In the genomic region with DNA sequence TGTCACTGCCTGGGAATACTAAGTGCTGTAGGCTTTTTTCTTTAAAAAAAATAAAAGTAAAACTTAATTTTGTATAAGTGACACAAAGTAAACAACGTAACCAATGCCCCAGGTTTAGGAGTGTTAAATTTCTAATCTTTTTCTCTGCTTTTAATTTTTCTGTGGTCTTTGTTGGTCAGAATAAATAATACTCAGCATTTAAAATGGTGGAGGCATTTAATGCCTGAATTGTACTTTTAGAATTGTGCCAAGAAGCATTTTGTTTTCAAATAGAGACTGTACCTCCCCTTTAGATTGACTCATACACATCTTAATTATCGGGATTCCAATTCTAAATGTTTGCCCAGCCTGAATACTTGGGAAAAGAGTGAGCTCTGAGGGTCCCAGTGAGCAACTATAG, we compare ENCODE assay signal across 8 cellular contexts. TPM values are rescaled to one million over a fixed set of nuclear protein-coding genes. Genes with fewer than 3 reads are reported as not detected.
DNase-seq lines count a peak whose midpoint lies in the region; ATAC-seq and TF ChIP-seq lines count a peak whose summit lies in the region.
"Had no signal": no experiment of that assay in that cellular context is flagged by ENCODE, and none has a peak within 500 bp of the region (broad histone marks: within the 10 kb centered on the region; RNA-seq: fewer than 3 reads in every experiment).

No MANE protein-coding gene starts in this region.

- H3K4me3 ChIP-seq in HCT116 (replicated peaks in 1 of 2; ENCODE audit: low read depth in 1 of 2, low read length in 2 of 2) (peak overlapping the region; percentile 80 to 87; a peak in 3 of 4 replicates), SU-DHL-6 (ENCODE audit: insufficient read depth, low read length, poor library complexity, severe bottlenecking) (peak overlapping the region; percentile 98), fibroblast of the aortic adventitia (ENCODE audit: low read depth, low read length) (peak overlapping the region; percentile 97), gastrocnemius medialis (peak overlapping the region in 2 of 4 donors; percentile 86 to 90)

- H3K27ac ChIP-seq in HCT116 (ENCODE audit: low read depth, low read length) (no peak overlapping the region), SU-DHL-6 (ENCODE audit: low read depth, low read length) (peak overlapping the region; percentile 87), gastrocnemius medialis (peak overlapping the region; percentile 91 to 99 (median 96))

- no peaks in the 10 kb centered on the region for H3K9me2 ChIP-seq in HCT116 (ENCODE audit: insufficient read depth)
- no peaks in the 10 kb centered on the region for H3K9me2 ChIP-seq in SU-DHL-6 (replicated peaks; ENCODE audit: insufficient read depth, low read length)

- TF ChIP-seq POLR2A in HCT116 (IDR thresholded peaks at IDR 0.05; ENCODE audit: borderline replicate concordance, extremely low read depth, insufficient read depth, insufficient read length) (no peak), gastrocnemius medialis (IDR thresholded peaks at IDR 0.05) (no peak)

- no peak for TF ChIP-seq CTCF in HCT116 (IDR thresholded peaks at IDR 0.05 in 2 of 3, conservative IDR thresholded peaks at IDR 0.05 in 1 of 3; ENCODE audit: borderline replicate concordance in 1 of 3, insufficient read depth in 1 of 3, low read depth in 2 of 3, low read length in 2 of 3)
- TF ChIP-seq CTCF in SU-DHL-6 (IDR thresholded peaks at IDR 0.05; ENCODE audit: insufficient read depth, low read length, poor library complexity, severe bottlenecking): no peak
- TF ChIP-seq CTCF in fibroblast of the aortic adventitia (IDR thresholded peaks at IDR 0.05; ENCODE audit: insufficient read depth, low read length): no peak
- TF ChIP-seq CTCF in gastrocnemius medialis (IDR thresholded peaks at IDR 0.05 in 4 of 5, conservative IDR thresholded peaks at IDR 0.05 in 1 of 5): no peak

- H3K4me1 ChIP-seq in HCT116 (ENCODE audit: control insufficient read depth in 1 of 2, insufficient read depth in 2 of 2, low read length in 2 of 2) (peaks cover 10 to 13% of the 10 kb centered on the region in 2 experiments; a peak in 3 of 4 replicates), gastrocnemius medialis (peaks cover 21 to 39% of the 10 kb centered on the region in 2 donors)

- RAD21 ChIA-PET in HCT116 (lab: Charles Lee; ENCODE audit: low non-redundant PET in 1 of 2, low total read pairs in 2 of 2, uncharacterized antibody in 2 of 2, unreplicated experiment in 2 of 2): no interaction called here

- H3K27me3 ChIP-seq in HCT116 (ENCODE audit: insufficient read depth, low read length) (no peaks in the 10 kb centered on the region), SU-DHL-6 (ENCODE audit: low read length) (no peaks in the 10 kb centered on the region), gastrocnemius medialis (no peaks in the 10 kb centered on the region)
- H3K27me3 ChIP-seq: adrenal gland had no signal

- no peaks in the 10 kb centered on the region for H4K20me1 ChIP-seq in HCT116 (ENCODE audit: insufficient read depth)
- H4K20me1 ChIP-seq in SU-DHL-6 (ENCODE audit: low read depth, low read length): 0 out of 2 replicates have a peak, but pooled peaks cover 4% of the 10 kb centered on the region

- H3K79me2 ChIP-seq in HCT116 (ENCODE audit: insufficient read depth, low read length): peaks cover 46% of the 10 kb centered on the region
- H3K79me2 ChIP-seq in SU-DHL-6 (ENCODE audit: insufficient read depth, low read length): peaks cover 62% of the 10 kb centered on the region

- H3K4me2 ChIP-seq in HCT116 (ENCODE audit: low read length) (peak overlapping the region; percentile 98), SU-DHL-6 (ENCODE audit: low read depth, low read length, poor library complexity, severe bottlenecking) (peak overlapping the region; percentile 86)

- in situ Hi-C loops in gastrocnemius medialis (cut with MboI; ENCODE audit: low sequenced_read_pairs in 4 of 4): no loop called here

- CTCF ChIA-PET in HCT116 (lab: Charles Lee): no interaction called here

- peak overlapping the region; percentile 78; the same call in 1 of the 2 replicates for H3K9ac ChIP-seq in HCT116 (ENCODE audit: low read length)
- peak overlapping the region; percentile 91 for H3K9ac ChIP-seq in SU-DHL-6 (ENCODE audit: low read length)

- intact Hi-C loops in HCT116 (cut with micrococcal nuclease): no loop called here
- intact Hi-C loops in gastrocnemius medialis (cut with DNase I; ENCODE audit: low total_unique reads): no loop called here

- TF ChIP-seq RAD21 in HCT116 (IDR thresholded peaks at IDR 0.05; ENCODE audit: low read depth): no peak

- no peak for ATAC-seq in HCT116
- ATAC-seq in gastrocnemius medialis: no peak

- BruUV-seq in HCT116 (replicated peaks; lab: Mats Ljungman, UMichigan): no TSS peak

- POLR2A ChIA-PET in HCT116 (lab: Charles Lee): no interaction called here

- H3K36me3 ChIP-seq in HCT116 (ENCODE audit: control insufficient read depth in 1 of 2, insufficient read depth in 2 of 2, low read length in 2 of 2): no peaks in the 10 kb centered on the region
- 0 out of 2 replicates have a peak, but pooled peaks cover 4% of the 10 kb centered on the region for H3K36me3 ChIP-seq in SU-DHL-6 (ENCODE audit: low read length)
- no peaks in the 10 kb centered on the region for H3K36me3 ChIP-seq in gastrocnemius medialis
- H3K36me3 ChIP-seq: adrenal gland had no signal

- H3F3A ChIP-seq in SU-DHL-6 (ENCODE audit: insufficient read depth): peaks cover 37% of the 10 kb centered on the region

- H3K9me3 ChIP-seq in HCT116 (ENCODE audit: control insufficient read depth in 1 of 2, insufficient read depth in 1 of 2, low read depth in 1 of 2, low read length in 2 of 2): no peaks in the 10 kb centered on the region
- H3K9me3 ChIP-seq in SU-DHL-6 (ENCODE audit: insufficient read depth, low read length): no peaks in the 10 kb centered on the region
- H3K9me3 ChIP-seq in gastrocnemius medialis: no peaks in the 10 kb centered on the region
- H3K9me3 ChIP-seq: adrenal gland had no signal

- H2AFZ ChIP-seq in HCT116 (ENCODE audit: low read depth, low read length, poor library complexity, severe bottlenecking): no peak overlapping the region
- H2AFZ ChIP-seq in SU-DHL-6 (ENCODE audit: low read depth, low read length, severe bottlenecking): no peak overlapping the region

- no peak for DNase-seq in HCT116 (ENCODE audit: low read depth, low spot score)
- DNase-seq in fibroblast of the aortic adventitia (ENCODE audit: low read depth): no peak
- DNase-seq in gastrocnemius medialis: no peak
- DNase-seq in NCI-H526 treated with DMSO at 0.1 percent for 48 hours (lab: John Stamatoyannopoulos, UW): no peak
- no peak for DNase-seq in NK-92 treated with Interleukin-12 subunit alpha and Interleukin-12 subunit beta, amount 100 ng/mL, for 24 hours (lab: John Stamatoyannopoulos, UW)
- DNase-seq in ecto neural progenitor cell (ENCODE audit: low spot score): no peak
- DNase-seq: adrenal gland had no signal

TF ChIP-seq in HCT116, 20 proteins besides CTCF, POLR2A, EP300 and RAD21:
- TF ChIP-seq EZH2phosphoT487 (IDR thresholded peaks at IDR 0.05; ENCODE audit: borderline replicate concordance): no peak
- TF ChIP-seq, protein P1, sequence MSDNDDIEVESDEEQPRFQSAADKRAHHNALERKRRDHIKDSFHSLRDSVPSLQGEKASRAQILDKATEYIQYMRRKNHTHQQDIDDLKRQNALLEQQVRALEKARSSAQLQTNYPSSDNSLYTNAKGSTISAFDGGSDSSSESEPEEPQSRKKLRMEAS (IDR thresholded peaks at IDR 0.05): no peak
- TF ChIP-seq CEBPB (IDR thresholded peaks at IDR 0.05; ENCODE audit: low read depth): no peak
- TF ChIP-seq, protein P2, sequence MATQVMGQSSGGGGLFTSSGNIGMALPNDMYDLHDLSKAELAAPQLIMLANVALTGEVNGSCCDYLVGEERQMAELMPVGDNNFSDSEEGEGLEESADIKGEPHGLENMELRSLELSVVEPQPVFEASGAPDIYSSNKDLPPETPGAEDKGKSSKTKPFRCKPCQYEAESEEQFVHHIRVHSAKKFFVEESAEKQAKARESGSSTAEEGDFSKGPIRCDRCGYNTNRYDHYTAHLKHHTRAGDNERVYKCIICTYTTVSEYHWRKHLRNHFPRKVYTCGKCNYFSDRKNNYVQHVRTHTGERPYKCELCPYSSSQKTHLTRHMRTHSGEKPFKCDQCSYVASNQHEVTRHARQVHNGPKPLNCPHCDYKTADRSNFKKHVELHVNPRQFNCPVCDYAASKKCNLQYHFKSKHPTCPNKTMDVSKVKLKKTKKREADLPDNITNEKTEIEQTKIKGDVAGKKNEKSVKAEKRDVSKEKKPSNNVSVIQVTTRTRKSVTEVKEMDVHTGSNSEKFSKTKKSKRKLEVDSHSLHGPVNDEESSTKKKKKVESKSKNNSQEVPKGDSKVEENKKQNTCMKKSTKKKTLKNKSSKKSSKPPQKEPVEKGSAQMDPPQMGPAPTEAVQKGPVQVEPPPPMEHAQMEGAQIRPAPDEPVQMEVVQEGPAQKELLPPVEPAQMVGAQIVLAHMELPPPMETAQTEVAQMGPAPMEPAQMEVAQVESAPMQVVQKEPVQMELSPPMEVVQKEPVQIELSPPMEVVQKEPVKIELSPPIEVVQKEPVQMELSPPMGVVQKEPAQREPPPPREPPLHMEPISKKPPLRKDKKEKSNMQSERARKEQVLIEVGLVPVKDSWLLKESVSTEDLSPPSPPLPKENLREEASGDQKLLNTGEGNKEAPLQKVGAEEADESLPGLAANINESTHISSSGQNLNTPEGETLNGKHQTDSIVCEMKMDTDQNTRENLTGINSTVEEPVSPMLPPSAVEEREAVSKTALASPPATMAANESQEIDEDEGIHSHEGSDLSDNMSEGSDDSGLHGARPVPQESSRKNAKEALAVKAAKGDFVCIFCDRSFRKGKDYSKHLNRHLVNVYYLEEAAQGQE (IDR thresholded peaks at IDR 0.05; ENCODE audit: low read depth): no peak
- TF ChIP-seq ZNF274 (IDR thresholded peaks at IDR 0.05; ENCODE audit: low read depth, low read length): no peak
- TF ChIP-seq SP1 (IDR thresholded peaks at IDR 0.05; ENCODE audit: low read depth): no peak

RNA-seq across cellular contexts. Expression of a gene that starts 1.6 kb away (rescaled TPM):
- total RNA-seq in HCT116 (2021; ENCODE audit: unreplicated experiment) (21.1 TPM), fibroblast of the aortic adventitia (ENCODE audit: low replicate concordance) (57.6 and 152 TPM in 2 replicates), gastrocnemius medialis (10 to 100 TPM; 17.8 to 31.1 (median 24.3) TPM)
- 5.5 and 8.2 TPM in 2 replicates for polyA plus RNA-seq in HCT116 (2012)
